29 cellular contexts compared by ENCODE assay signal in genomic region chr3:9514956-9515355, GRCh38. TPM values are rescaled to one million over a fixed set of nuclear protein-coding genes. Genes with fewer than 3 reads are reported as not detected.
"Had no signal": no experiment of that assay in that cellular context is flagged by ENCODE, and none has a peak within 500 bp of the region (broad histone marks: within the 10 kb centered on the region; RNA-seq: fewer than 3 reads in every experiment).

No MANE protein-coding gene starts in this region.

- H3K4me3 ChIP-seq: stomach, suprapubic skin, testis, thoracic aorta, thyroid gland, tibial artery, tibial nerve, transverse colon, upper lobe of left lung, upper lobe of right lung, uterus, vagina had no signal

- ATAC-seq: stimulated activated memory B cell treated with anti-CD40 and anti-IgM and Interleukin-4, amounts not matched to agents 10 μg/mL and 1 μg/mL and 100 μg/mL, for 72 hours; stimulated activated naive B cell treated with anti-CD40 and anti-IgM and Interleukin-4, amounts not matched to agents 10 μg/mL and 1 μg/mL and 100 μg/mL, for 72 hours; stimulated activated naive CD8-positive, alpha-beta T cell treated with anti-CD3 and anti-CD28 coated beads, Interleukin-15, amount 100 ng/mL, for 72 hours; stimulated activated naive CD8-positive, alpha-beta T cell treated with anti-CD3 and anti-CD28 coated beads, Interleukin-15, Interleukin-2, amounts not matched to agents 100 U/mL and 50 U/mL, for 24 hours; upper lobe of right lung had no signal

- H3K9me3 Mint-ChIP-seq: stimulated activated memory B cell treated with anti-CD40 and anti-IgM and Interleukin-4, amounts not matched to agents 10 μg/mL and 1 μg/mL and 100 μg/mL, for 72 hours; stimulated activated naive B cell treated with anti-CD40 and anti-IgM and Interleukin-4, amounts not matched to agents 10 μg/mL and 1 μg/mL and 100 μg/mL, for 72 hours; stimulated activated naive CD8-positive, alpha-beta T cell treated with anti-CD3 and anti-CD28 coated beads, Interleukin-15, amount 100 ng/mL, for 72 hours; stimulated activated naive CD8-positive, alpha-beta T cell treated with anti-CD3 and anti-CD28 coated beads, Interleukin-15, Interleukin-2, amounts not matched to agents 100 ng/mL and 50 ng/mL, for 24 hours; type B pancreatic cell had no signal

- H3K4me3 Mint-ChIP-seq: stimulated activated memory B cell treated with anti-CD40 and anti-IgM and Interleukin-4, amounts not matched to agents 10 μg/mL and 1 μg/mL and 100 μg/mL, for 72 hours; stimulated activated naive B cell treated with anti-CD40 and anti-IgM and Interleukin-4, amounts not matched to agents 10 μg/mL and 1 μg/mL and 100 μg/mL, for 72 hours; stimulated activated naive CD8-positive, alpha-beta T cell treated with anti-CD3 and anti-CD28 coated beads, Interleukin-15, amount 100 ng/mL, for 72 hours; stimulated activated naive CD8-positive, alpha-beta T cell treated with anti-CD3 and anti-CD28 coated beads, Interleukin-15, Interleukin-2, amounts not matched to agents 100 ng/mL and 50 ng/mL, for 24 hours; type B pancreatic cell had no signal

- H3K36me3 Mint-ChIP-seq: stimulated activated memory B cell treated with anti-CD40 and anti-IgM and Interleukin-4, amounts not matched to agents 10 μg/mL and 1 μg/mL and 100 μg/mL, for 72 hours; stimulated activated naive B cell treated with anti-CD40 and anti-IgM and Interleukin-4, amounts not matched to agents 10 μg/mL and 1 μg/mL and 100 μg/mL, for 72 hours; type B pancreatic cell had no signal

- H3K4me1 ChIP-seq: stomach, suprapubic skin, testis, thyroid gland, tibial artery, tibial nerve, transverse colon, upper lobe of left lung, upper lobe of right lung, uterus, vagina had no signal

- H3K9me3 ChIP-seq: stomach, suprapubic skin, testis, thoracic aorta, thyroid gland, tibial artery, transverse colon, upper lobe of left lung, upper lobe of right lung, uterus, vagina had no signal

- H3K27me3 ChIP-seq: testis, thyroid gland, upper lobe of left lung, uterus, vagina had no signal

- H3K4me1 Mint-ChIP-seq: stimulated activated memory B cell treated with anti-CD40 and anti-IgM and Interleukin-4, amounts not matched to agents 10 μg/mL and 1 μg/mL and 100 μg/mL, for 72 hours; stimulated activated naive B cell treated with anti-CD40 and anti-IgM and Interleukin-4, amounts not matched to agents 10 μg/mL and 1 μg/mL and 100 μg/mL, for 72 hours; stimulated activated naive CD8-positive, alpha-beta T cell treated with anti-CD3 and anti-CD28 coated beads, Interleukin-15, amount 100 ng/mL, for 72 hours had no signal

- H3K27ac ChIP-seq: stomach, suprapubic skin, testis, thoracic aorta, thyroid gland, tibial artery, tibial nerve, transverse colon, upper lobe of left lung, upper lobe of right lung, uterus, vagina had no signal

- H3K36me3 ChIP-seq: stomach, suprapubic skin, thoracic aorta, thyroid gland, tibial artery, tibial nerve, transverse colon, upper lobe of left lung, upper lobe of right lung, uterus, vagina had no signal

- H3K27ac Mint-ChIP-seq: stimulated activated memory B cell treated with anti-CD40 and anti-IgM and Interleukin-4, amounts not matched to agents 10 μg/mL and 1 μg/mL and 100 μg/mL, for 72 hours; stimulated activated naive B cell treated with anti-CD40 and anti-IgM and Interleukin-4, amounts not matched to agents 10 μg/mL and 1 μg/mL and 100 μg/mL, for 72 hours; stimulated activated naive CD8-positive, alpha-beta T cell treated with anti-CD3 and anti-CD28 coated beads, Interleukin-15, amount 100 ng/mL, for 72 hours; stimulated activated naive CD8-positive, alpha-beta T cell treated with anti-CD3 and anti-CD28 coated beads, Interleukin-15, Interleukin-2, amounts not matched to agents 100 ng/mL and 50 ng/mL, for 24 hours; type B pancreatic cell had no signal

- DNase-seq: stimulated activated CD4-positive, alpha-beta T cell treated with anti-CD3 and anti-CD28 coated beads, Interleukin-2, amount 100 ng/mL, for 24 hours; stimulated activated CD4-positive, alpha-beta T cell treated with anti-CD3 and anti-CD28 coated beads, Interleukin-2, amount 100 ng/mL, for 48 hours; stimulated activated CD4-positive, alpha-beta T cell treated with anti-CD3 and anti-CD28 coated beads, Interleukin-4, amount 100 ng/mL, for 1 hour; stimulated activated CD4-positive, alpha-beta T cell treated with anti-CD3 and anti-CD28 coated beads, Interleukin-4, amount 100 ng/mL, for 24 hours; stimulated activated CD4-positive, alpha-beta T cell treated with anti-CD3 and anti-CD28 coated beads, Interleukin-4, amount 100 ng/mL, for 4 hours; stimulated activated CD8-positive, alpha-beta memory T cell treated with anti-CD3 and anti-CD28 coated beads, Interleukin-4, amount 100 ng/mL, for 48 hours; stimulated activated naive B cell treated with anti-CD40 and anti-IgM and Interleukin-4, amounts not matched to agents 10 μg/mL and 1 μg/mL and 100 μg/mL, for 72 hours; stimulated activated naive CD4-positive, alpha-beta T cell; stimulated activated naive CD4-positive, alpha-beta T cell treated with Interleukin-2 at 50 U/mL for 16 hours; stimulated activated naive CD8-positive, alpha-beta T cell treated with anti-CD3 and anti-CD28 coated beads, Interleukin-15, amount 100 ng/mL, for 72 hours; stimulated activated naive CD8-positive, alpha-beta T cell treated with anti-CD3 and anti-CD28 coated beads, Interleukin-15, Interleukin-2, amounts not matched to agents 100 U/mL and 50 U/mL, for 24 hours; stomach; substantia nigra; testis; thyroid gland; tibial artery; transverse colon; upper lobe of left lung; upper lobe of right lung; uterus had no signal

RNA-seq across cellular contexts. Expression of gene LHFPL4, which starts 38.7 kb away (rescaled TPM):
- total RNA-seq: subcutaneous adipose tissue, thoracic aorta, upper lobe of right lung, ureter, vagina had no signal
